Comparison of ENCODE assay signal across 8 cellular contexts in genomic region chr12:4268549-4269181, GRCh38. TPM values are rescaled to one million over a fixed set of nuclear protein-coding genes. Genes with fewer than 3 reads are reported as not detected.
A peak's percentile ranks its signal among the peaks of the same experiment; 100 is the strongest.
DNase-seq lines count a peak whose midpoint lies in the region; ATAC-seq, FAIRE-seq and TF ChIP-seq lines count a peak whose summit lies in the region.

No MANE protein-coding gene starts in this region.

- no peaks in the 10 kb centered on the region for H3F3A ChIP-seq in PC-9 (ENCODE audit: insufficient read depth, low read depth)

- no peak for FAIRE-seq in kidney (lab: Jason Lieb, UNC)

- H3K27ac ChIP-seq in ACC112 (ENCODE audit: low read depth, low read length) (no peak overlapping the region), kidney (ENCODE audit: low read depth in 2 of 2, low read length in 2 of 2) (no peak overlapping the region), foreskin keratinocyte (no peak overlapping the region), PC-9 (no peak overlapping the region)

- H3K36me3 ChIP-seq in ACC112 (ENCODE audit: insufficient read depth, low read length) (no peaks in the 10 kb centered on the region), kidney (ENCODE audit: control insufficient read depth in 1 of 2, insufficient read depth in 2 of 2, low read length in 2 of 2) (no peaks in the 10 kb centered on the region), PC-9 (ENCODE audit: low read depth) (no peaks in the 10 kb centered on the region)

- DNase-seq in KG1 (lab: John Stamatoyannopoulos, UW) = peak; percentile 27
- no peak for DNase-seq in activated naive CD4-positive, alpha-beta T cell treated with anti-CD3 and anti-CD28 coated beads, Interleukin-2, amount 50 U/mL, for 72 hours (ENCODE audit: low spot score in 2 of 2)
- DNase-seq in kidney = peak; percentile 51
- DNase-seq in stimulated activated naive CD4-positive, alpha-beta T cell (lab: John Stamatoyannopoulos, UW) = peak in 5 of 6 experiments; percentile 29 to 83 (median 66)
- no peak for DNase-seq in foreskin keratinocyte
- no peak for DNase-seq in effector CD4-positive, alpha-beta T cell
- DNase-seq in PC-9 = no peak

- H3K27me3 ChIP-seq in ACC112 (ENCODE audit: insufficient read depth, low read length) (peaks cover 75% of the 10 kb centered on the region), foreskin keratinocyte (peaks cover 28% of the 10 kb centered on the region), PC-9 (ENCODE audit: insufficient read depth, low read depth) (peaks cover 84% of the 10 kb centered on the region)

- H3K9me2 ChIP-seq in PC-9 (ENCODE audit: insufficient read depth) = no peaks in the 10 kb centered on the region

- ATAC-seq in activated naive CD4-positive, alpha-beta T cell treated with anti-CD3 and anti-CD28 coated beads, Interleukin-2, amount 50 U/mL, for 72 hours = no peak
- no peak for ATAC-seq in foreskin keratinocyte

- H4K20me1 ChIP-seq in PC-9 (ENCODE audit: insufficient read depth) = 0 out of 2 replicates have a peak, but pooled peaks cover 4% of the 10 kb centered on the region

- H3K36me3 Mint-ChIP-seq in activated naive CD4-positive, alpha-beta T cell treated with anti-CD3 and anti-CD28 coated beads, Interleukin-2, amount 50 U/mL, for 72 hours = peaks cover 6 to 11% of the 10 kb centered on the region in 2 donors

- H3K9me3 ChIP-seq in kidney (ENCODE audit: control insufficient read depth in 1 of 2, low read length in 2 of 2) (no peaks in the 10 kb centered on the region), PC-9 (ENCODE audit: insufficient read depth, low read depth) (no peaks in the 10 kb centered on the region)

- H2AFZ ChIP-seq in ACC112 (ENCODE audit: low read length, unreplicated experiment) (no peak overlapping the region), PC-9 (no peak overlapping the region)

- H3K4me1 ChIP-seq in ACC112 (ENCODE audit: control insufficient read depth, insufficient read depth, low read length, unreplicated experiment) (peaks cover 5% of the 10 kb centered on the region), kidney (ENCODE audit: control insufficient read depth in 1 of 2, insufficient read depth in 1 of 2, low read depth in 1 of 2, low read length in 2 of 2) (peaks cover 0 to 27% of the 10 kb centered on the region in 2 donors), foreskin keratinocyte (peaks cover 13% of the 10 kb centered on the region), PC-9 (replicated peaks; ENCODE audit: insufficient read depth) (no peaks in the 10 kb centered on the region)

- no peaks in the 10 kb centered on the region for H3K79me2 ChIP-seq in ACC112 (ENCODE audit: control insufficient read depth, insufficient read depth, low read length, unreplicated experiment)
- no peaks in the 10 kb centered on the region for H3K79me2 ChIP-seq in PC-9 (ENCODE audit: low read depth)

- no peaks in the 10 kb centered on the region for H3K9me3 Mint-ChIP-seq in activated naive CD4-positive, alpha-beta T cell treated with anti-CD3 and anti-CD28 coated beads, Interleukin-2, amount 50 U/mL, for 72 hours

- TF ChIP-seq CTCF in kidney (IDR thresholded peaks at IDR 0.05; ENCODE audit: borderline replicate concordance, extremely low read depth, insufficient read depth) (no peak), foreskin keratinocyte (conservative IDR thresholded peaks at IDR 0.05) (no peak), PC-9 (conservative IDR thresholded peaks at IDR 0.05) (no peak)

- CTCF ChIA-PET in PC-9 (lab: Charles Lee) = interaction anchor here (0.6 to 1.6 kb wide), 2 partner anchors 8 to 9 kb away, joined by 8 to 12 read pairs; no protein-coding TSS in a partner anchor

- intact Hi-C loops in kidney (cut with DNase I) = no loop called here
- intact Hi-C loops in PC-9 (cut with micrococcal nuclease; ENCODE audit: unreplicated experiment) = no loop called here

- POLR2A ChIA-PET in PC-9 (lab: Charles Lee; ENCODE audit: unreplicated experiment) = no interaction called here

- H3K4me3 ChIP-seq in ACC112 (ENCODE audit: low read depth, low read length) (peak overlapping the region; percentile 70), kidney (ENCODE audit: low read length in 2 of 2) (peak overlapping the region; percentile 45 to 53), PC-9 (no peak overlapping the region)

- BruUV-seq in PC-9 (replicated peaks; lab: Mats Ljungman, UMichigan) = no TSS peak

- peak overlapping the region; percentile 95 to 96 for H3K27ac Mint-ChIP-seq in activated naive CD4-positive, alpha-beta T cell treated with anti-CD3 and anti-CD28 coated beads, Interleukin-2, amount 50 U/mL, for 72 hours

- no peak overlapping the region for H3K4me2 ChIP-seq in PC-9

- peak overlapping the region in 1 of 2 donors; percentile 55 for H3K9ac ChIP-seq in kidney (ENCODE audit: low read length in 2 of 2)

RNA-seq across cellular contexts. Expression of gene CCND2, which starts 4.9 kb away (rescaled TPM):
- 100 to 1,000 TPM; 266 to 571 TPM for total RNA-seq in activated naive CD4-positive, alpha-beta T cell treated with anti-CD3 and anti-CD28 coated beads, Interleukin-2, amount 50 U/mL, for 72 hours
- total RNA-seq in kidney (94.4 TPM), foreskin keratinocyte (372 and 386 TPM in 2 replicates), PC-9 (2021) (0.09 TPM in 1 of 2 replicates, not detected in the other)
- polyA plus RNA-seq in kidney (ENCODE audit: insufficient read depth, low read depth, low replicate concordance) (3.3 TPM), foreskin keratinocyte (74.0 and 87.4 TPM in 2 replicates)

RNA-seq across cellular contexts. Expression of gene TIGAR, which starts 52.3 kb away (rescaled TPM):
- total RNA-seq in activated naive CD4-positive, alpha-beta T cell treated with anti-CD3 and anti-CD28 coated beads, Interleukin-2, amount 50 U/mL, for 72 hours = 10 to 100 TPM in 1 of 2 donors, 1 to 10 TPM in 1; 3.8 to 17.0 TPM
- total RNA-seq in kidney = 11.8 TPM
- 3.6 TPM for polyA plus RNA-seq in kidney (ENCODE audit: insufficient read depth, low read depth, low replicate concordance)
- 20.8 and 24.7 TPM in 2 replicates for total RNA-seq in foreskin keratinocyte
- 17.1 and 20.7 TPM in 2 replicates for polyA plus RNA-seq in foreskin keratinocyte
- total RNA-seq in PC-9 (2021) = 9.0 and 13.2 TPM in 2 replicates

Comparison
In these comparisons a context has a peak if more than half of its experiments do, and no peak if none do; other contexts are left out.
1. DNase-seq: peak in KG1 (single experiment), kidney (single experiment) and stimulated activated naive CD4-positive, alpha-beta T cell (5 of 6); none in activated naive CD4-positive, alpha-beta T cell treated with anti-CD3 and anti-CD28 coated beads, Interleukin-2, amount 50 U/mL, for 72 hours (0 of 2), foreskin keratinocyte (0 of 2), effector CD4-positive, alpha-beta T cell (single experiment) and PC-9 (0 of 2).
2. RNA of gene CCND2, which starts 4.9 kb away (total RNA-seq): 266 to 571 TPM in activated naive CD4-positive, alpha-beta T cell treated with anti-CD3 and anti-CD28 coated beads, Interleukin-2, amount 50 U/mL, for 72 hours, 372 to 386 TPM in foreskin keratinocyte and 94.4 TPM in kidney (single experiment); 0.09 TPM in PC-9; every median in the first group is over 10 times any median in the second.